Comparison of ENCODE assay signal across 8 cellular contexts in genomic region chr5:179623001-179623905, GRCh38. TPM values are rescaled to one million over a fixed set of nuclear protein-coding genes. Genes with fewer than 3 reads are reported as not detected.
DNase-seq lines count a peak whose midpoint lies in the region; ATAC-seq, FAIRE-seq and TF ChIP-seq lines count a peak whose summit lies in the region.

TSS of gene HNRNPH1 (minus strand) at chr5:179623671. CDS start at chr5:179623133, 538 bp downstream.

- POLR2A ChIA-PET in activated naive CD8-positive, alpha-beta T cell treated with anti-CD3 and anti-CD28 coated beads, Interleukin-2, amount 10 ng/mL, durations not matched to agents 7 days and 5 days (lab: Charles Lee), result interaction anchor here (0.5 to 7.3 kb wide), 33 partner anchors 9 to 1388 kb away, joined by 3 to 144 read pairs (median 4); partner anchors contain the start of genes CANX, MAML1 and RUFY1

- H3K9me3 Mint-ChIP-seq in activated naive CD8-positive, alpha-beta T cell treated with anti-CD3 and anti-CD28 coated beads, Interleukin-2, amount 10 ng/mL, durations not matched to agents 7 days and 5 days, result no peaks in the 10 kb centered on the region

- peak; percentile 96 for DNase-seq in NCI-H128 (lab: John Stamatoyannopoulos, UW; ENCODE audit: unreplicated experiment)
- peak; percentile 95 for DNase-seq in activated naive CD8-positive, alpha-beta T cell treated with anti-CD3 and anti-CD28 coated beads, Interleukin-2, amount 10 ng/mL, durations not matched to agents 7 days and 5 days
- DNase-seq in Right ventricle myocardium inferior (ENCODE audit: missing footprints), result peak; percentile 98
- DNase-seq in pancreas, result peak; percentile 98 to 100 (median 99)
- DNase-seq in tibial artery, result peak; percentile 97 to 99

- H3K9me3 ChIP-seq in SU-DHL-6 (ENCODE audit: insufficient read depth, low read length) (no peaks in the 10 kb centered on the region), pancreas (no peaks in the 10 kb centered on the region), tibial artery (no peaks in the 10 kb centered on the region)

- H3F3A ChIP-seq in SU-DHL-6 (ENCODE audit: insufficient read depth), result peaks cover 41% of the 10 kb centered on the region

- H3K27ac ChIP-seq in SU-DHL-6 (ENCODE audit: low read depth, low read length) (peak within 1 kb of the TSS; percentile 93), pancreas (peak within 1 kb of the TSS; percentile 99 to 100 (median 100)), tibial artery (peak within 1 kb of the TSS; percentile 99 to 100)

- H3K4me1 Mint-ChIP-seq in activated naive CD8-positive, alpha-beta T cell treated with anti-CD3 and anti-CD28 coated beads, Interleukin-2, amount 10 ng/mL, durations not matched to agents 7 days and 5 days, result peaks cover 36% of the 10 kb centered on the region

- FAIRE-seq in pancreas (lab: Jason Lieb, UNC), result peak; percentile 26

- peaks cover 43% of the 10 kb centered on the region for H4K20me1 ChIP-seq in SU-DHL-6 (ENCODE audit: low read depth, low read length)

- peak within 1 kb of the TSS; percentile 100 for H3K9ac ChIP-seq in SU-DHL-6 (ENCODE audit: low read length)

- no peaks in the 10 kb centered on the region for H3K27me3 ChIP-seq in SU-DHL-6 (ENCODE audit: low read length)
- no peaks in the 10 kb centered on the region for H3K27me3 ChIP-seq in pancreas
- no peaks in the 10 kb centered on the region for H3K27me3 ChIP-seq in tibial artery

- intact Hi-C loops in Right ventricle myocardium inferior (cut with DNase I) (loop anchor here (2.0 to 5.0 kb wide), 2 partner anchors 66 to 76 kb away; partner anchors contain the start of gene CANX), pancreas (cut with DNase I) (no loop called here), tibial artery (cut with DNase I; ENCODE audit: low total_unique reads) (loop anchor here (5.0 to 10.0 kb wide), 3 partner anchors 52 to 194 kb away; partner anchors contain the start of gene RUFY1)

- H3K4me3 Mint-ChIP-seq in activated naive CD8-positive, alpha-beta T cell treated with anti-CD3 and anti-CD28 coated beads, Interleukin-2, amount 10 ng/mL, durations not matched to agents 7 days and 5 days, result peak within 1 kb of the TSS; percentile 100

- H2AFZ ChIP-seq in SU-DHL-6 (ENCODE audit: low read depth, low read length, severe bottlenecking), result peak within 1 kb of the TSS; percentile 88

- peak; percentile 100 for TF ChIP-seq POLR2A in GM10847 (IDR thresholded peaks at IDR 0.05; ENCODE audit: extremely low read depth, insufficient read length)

- TF ChIP-seq CTCF in SU-DHL-6 (IDR thresholded peaks at IDR 0.05; ENCODE audit: insufficient read depth, low read length, poor library complexity, severe bottlenecking) (no peak), pancreas (IDR thresholded peaks at IDR 0.05) (no peak), tibial artery (IDR thresholded peaks at IDR 0.05) (no peak)

- peak within 1 kb of the TSS; percentile 98 for H3K4me2 ChIP-seq in SU-DHL-6 (ENCODE audit: low read depth, low read length, poor library complexity, severe bottlenecking)

- 0% methylated on average over 83 to 93 of the region's 93 CpGs for WGBS in pancreas, 2 donors

- H3K36me3 ChIP-seq in SU-DHL-6 (ENCODE audit: low read length) (peaks cover 44% of the 10 kb centered on the region), pancreas (peaks cover 0 to 30% (median 6%) of the 10 kb centered on the region in 3 donors), tibial artery (peaks cover 29 to 35% (median 34%) of the 10 kb centered on the region in 3 donors)

- no peaks in the 10 kb centered on the region for H3K9me2 ChIP-seq in SU-DHL-6 (replicated peaks; ENCODE audit: insufficient read depth, low read length)

- peaks cover 39% of the 10 kb centered on the region for H3K36me3 Mint-ChIP-seq in activated naive CD8-positive, alpha-beta T cell treated with anti-CD3 and anti-CD28 coated beads, Interleukin-2, amount 10 ng/mL, durations not matched to agents 7 days and 5 days

- peaks cover 50% of the 10 kb centered on the region for H3K79me2 ChIP-seq in SU-DHL-6 (ENCODE audit: insufficient read depth, low read length)

- H3K4me3 ChIP-seq in SU-DHL-6 (ENCODE audit: insufficient read depth, low read length, poor library complexity, severe bottlenecking) (peak within 1 kb of the TSS; percentile 95), pancreas (peak within 1 kb of the TSS; percentile 88 to 100 (median 98)), tibial artery (peak within 1 kb of the TSS; percentile 94 to 99)

- H3K4me1 ChIP-seq in pancreas (peaks cover 24 to 36% (median 30%) of the 10 kb centered on the region in 3 donors), tibial artery (peaks cover 0 to 53% (median 44%) of the 10 kb centered on the region in 4 donors)

- peak within 1 kb of the TSS; percentile 100 for H3K27ac Mint-ChIP-seq in activated naive CD8-positive, alpha-beta T cell treated with anti-CD3 and anti-CD28 coated beads, Interleukin-2, amount 10 ng/mL, durations not matched to agents 7 days and 5 days

- H3K27me3 Mint-ChIP-seq in activated naive CD8-positive, alpha-beta T cell treated with anti-CD3 and anti-CD28 coated beads, Interleukin-2, amount 10 ng/mL, durations not matched to agents 7 days and 5 days, result no peaks in the 10 kb centered on the region

- ATAC-seq in HG02678 (IDR thresholded peaks at IDR 0.05; ENCODE audit: unreplicated experiment) (peak; percentile 78), Right ventricle myocardium inferior (peak; percentile 91), pancreas (peak; percentile 85 to 91 (median 86))
- ATAC-seq in activated naive CD8-positive, alpha-beta T cell treated with anti-CD3 and anti-CD28 coated beads, Interleukin-2, amount 10 ng/mL, durations not matched to agents 7 days and 5 days (ENCODE audit: low read depth), result peak; percentile 77

RNA-seq across cellular contexts. Expression of gene HNRNPH1, which starts in this region (rescaled TPM):
- 1,000 to 10,000 TPM; 1,103 to 1,162 TPM for total RNA-seq in activated naive CD8-positive, alpha-beta T cell treated with anti-CD3 and anti-CD28 coated beads, Interleukin-2, amount 10 ng/mL, durations not matched to agents 7 days and 5 days
- total RNA-seq in Right ventricle myocardium inferior (218 TPM), pancreas (100 to 1,000 TPM; 210 to 384 (median 269) TPM)
- 100 to 1,000 TPM; 341 to 395 TPM for polyA plus RNA-seq in pancreas

Comparison
In these comparisons a context has a peak if more than half of its experiments do, and no peak if none do; other contexts are left out.
1. Peak in every context shown above with its lines: DNase-seq, ATAC-seq, H3K4me3 ChIP-seq and H3K27ac ChIP-seq.
2. intact Hi-C loops: an anchor here in Right ventricle myocardium inferior (2.0 to 5.0 kb wide) and tibial artery (5.0 to 10.0 kb wide); none called in pancreas.